ENCODE assay signal across 2 cellular contexts in the genomic region with DNA sequence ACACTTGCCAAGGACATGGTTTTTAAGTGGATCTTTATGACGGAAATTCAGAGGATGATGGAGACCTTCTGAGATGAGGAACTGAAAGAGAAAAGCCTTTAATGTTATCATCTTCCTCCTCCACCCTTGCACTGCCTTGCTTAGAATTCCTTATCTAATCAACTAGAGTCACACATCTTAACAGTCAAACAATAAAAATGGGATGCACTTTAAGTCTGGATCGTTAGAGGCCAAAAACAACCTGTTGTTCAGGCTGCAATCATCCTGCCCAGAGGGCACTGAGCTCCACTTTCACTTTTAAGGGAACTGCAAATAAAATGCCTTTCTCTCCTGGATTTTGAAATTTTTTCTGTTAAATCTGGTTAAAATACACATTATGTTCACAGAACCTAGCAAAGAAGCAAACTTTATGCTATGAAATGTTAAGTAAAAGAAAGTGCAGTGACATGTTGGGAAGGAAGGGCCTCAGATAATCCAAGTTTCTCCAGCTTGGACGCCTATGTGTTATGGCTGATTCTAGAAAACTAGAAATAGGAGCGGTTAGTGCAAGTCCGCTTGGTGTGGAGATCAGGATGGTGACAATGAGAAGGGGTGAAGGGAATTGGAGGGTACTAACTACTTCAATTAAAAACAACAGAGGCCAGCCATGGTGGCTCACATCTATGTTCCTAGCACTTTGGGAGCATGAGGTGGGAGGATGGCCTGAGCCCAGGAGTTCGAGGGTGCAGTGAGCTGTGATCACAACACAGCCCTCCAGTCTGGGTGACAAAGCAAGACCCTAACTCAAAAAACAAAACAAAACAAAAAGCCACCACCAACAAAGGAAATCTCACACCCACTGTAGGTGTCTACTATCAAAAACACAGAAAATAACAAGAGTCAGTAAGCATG.
TF ChIP-seq lines count a peak whose summit lies in the region.

No MANE protein-coding gene starts in this region.

TF ChIP-seq in A549, 52 proteins besides CTCF, POLR2A, EP300 and RAD21 (continued from another document):
- TF ChIP-seq, protein P1, sequence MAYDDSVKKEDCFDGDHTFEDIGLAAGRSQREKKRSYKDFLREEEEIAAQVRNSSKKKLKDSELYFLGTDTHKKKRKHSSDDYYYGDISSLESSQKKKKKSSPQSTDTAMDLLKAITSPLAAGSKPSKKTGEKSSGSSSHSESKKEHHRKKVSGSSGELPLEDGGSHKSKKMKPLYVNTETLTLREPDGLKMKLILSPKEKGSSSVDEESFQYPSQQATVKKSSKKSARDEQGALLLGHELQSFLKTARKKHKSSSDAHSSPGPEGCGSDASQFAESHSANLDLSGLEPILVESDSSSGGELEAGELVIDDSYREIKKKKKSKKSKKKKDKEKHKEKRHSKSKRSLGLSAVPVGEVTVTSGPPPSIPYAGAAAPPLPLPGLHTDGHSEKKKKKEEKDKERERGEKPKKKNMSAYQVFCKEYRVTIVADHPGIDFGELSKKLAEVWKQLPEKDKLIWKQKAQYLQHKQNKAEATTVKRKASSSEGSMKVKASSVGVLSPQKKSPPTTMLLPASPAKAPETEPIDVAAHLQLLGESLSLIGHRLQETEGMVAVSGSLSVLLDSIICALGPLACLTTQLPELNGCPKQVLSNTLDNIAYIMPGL (CRISPR knock-in tag; IDR thresholded peaks at IDR 0.05; ENCODE audit: borderline replicate concordance), result no peak
- no peak for TF ChIP-seq ZNF302 (CRISPR knock-in tag; IDR thresholded peaks at IDR 0.05)
- no peak for TF ChIP-seq MYC (IDR thresholded peaks at IDR 0.05; ENCODE audit: borderline replicate concordance, low read length)
- TF ChIP-seq TP53 (CRISPR knock-in tag; IDR thresholded peaks at IDR 0.05), result no peak
- TF ChIP-seq CHD4 (IDR thresholded peaks at IDR 0.05; ENCODE audit: borderline replicate concordance), result no peak
- TF ChIP-seq, protein P2, sequence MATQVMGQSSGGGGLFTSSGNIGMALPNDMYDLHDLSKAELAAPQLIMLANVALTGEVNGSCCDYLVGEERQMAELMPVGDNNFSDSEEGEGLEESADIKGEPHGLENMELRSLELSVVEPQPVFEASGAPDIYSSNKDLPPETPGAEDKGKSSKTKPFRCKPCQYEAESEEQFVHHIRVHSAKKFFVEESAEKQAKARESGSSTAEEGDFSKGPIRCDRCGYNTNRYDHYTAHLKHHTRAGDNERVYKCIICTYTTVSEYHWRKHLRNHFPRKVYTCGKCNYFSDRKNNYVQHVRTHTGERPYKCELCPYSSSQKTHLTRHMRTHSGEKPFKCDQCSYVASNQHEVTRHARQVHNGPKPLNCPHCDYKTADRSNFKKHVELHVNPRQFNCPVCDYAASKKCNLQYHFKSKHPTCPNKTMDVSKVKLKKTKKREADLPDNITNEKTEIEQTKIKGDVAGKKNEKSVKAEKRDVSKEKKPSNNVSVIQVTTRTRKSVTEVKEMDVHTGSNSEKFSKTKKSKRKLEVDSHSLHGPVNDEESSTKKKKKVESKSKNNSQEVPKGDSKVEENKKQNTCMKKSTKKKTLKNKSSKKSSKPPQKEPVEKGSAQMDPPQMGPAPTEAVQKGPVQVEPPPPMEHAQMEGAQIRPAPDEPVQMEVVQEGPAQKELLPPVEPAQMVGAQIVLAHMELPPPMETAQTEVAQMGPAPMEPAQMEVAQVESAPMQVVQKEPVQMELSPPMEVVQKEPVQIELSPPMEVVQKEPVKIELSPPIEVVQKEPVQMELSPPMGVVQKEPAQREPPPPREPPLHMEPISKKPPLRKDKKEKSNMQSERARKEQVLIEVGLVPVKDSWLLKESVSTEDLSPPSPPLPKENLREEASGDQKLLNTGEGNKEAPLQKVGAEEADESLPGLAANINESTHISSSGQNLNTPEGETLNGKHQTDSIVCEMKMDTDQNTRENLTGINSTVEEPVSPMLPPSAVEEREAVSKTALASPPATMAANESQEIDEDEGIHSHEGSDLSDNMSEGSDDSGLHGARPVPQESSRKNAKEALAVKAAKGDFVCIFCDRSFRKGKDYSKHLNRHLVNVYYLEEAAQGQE (IDR thresholded peaks at IDR 0.05), result no peak
- no peak for TF ChIP-seq ESRRA (IDR thresholded peaks at IDR 0.05; ENCODE audit: borderline replicate concordance, low read length)
- TF ChIP-seq, protein P3, sequence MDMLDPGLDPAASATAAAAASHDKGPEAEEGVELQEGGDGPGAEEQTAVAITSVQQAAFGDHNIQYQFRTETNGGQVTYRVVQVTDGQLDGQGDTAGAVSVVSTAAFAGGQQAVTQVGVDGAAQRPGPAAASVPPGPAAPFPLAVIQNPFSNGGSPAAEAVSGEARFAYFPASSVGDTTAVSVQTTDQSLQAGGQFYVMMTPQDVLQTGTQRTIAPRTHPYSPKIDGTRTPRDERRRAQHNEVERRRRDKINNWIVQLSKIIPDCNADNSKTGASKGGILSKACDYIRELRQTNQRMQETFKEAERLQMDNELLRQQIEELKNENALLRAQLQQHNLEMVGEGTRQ (IDR thresholded peaks at IDR 0.05), result no peak
- no peak for TF ChIP-seq NFE2L2 (conservative IDR thresholded peaks at IDR 0.05; ENCODE audit: low read length)
- TF ChIP-seq FOSL2 (IDR thresholded peaks at IDR 0.05), result no peak
- no peak for TF ChIP-seq FOSL2 (CRISPR knock-in tag; IDR thresholded peaks at IDR 0.05)
- TF ChIP-seq RARB (CRISPR knock-in tag; IDR thresholded peaks at IDR 0.05), result no peak
- TF ChIP-seq, protein P4, sequence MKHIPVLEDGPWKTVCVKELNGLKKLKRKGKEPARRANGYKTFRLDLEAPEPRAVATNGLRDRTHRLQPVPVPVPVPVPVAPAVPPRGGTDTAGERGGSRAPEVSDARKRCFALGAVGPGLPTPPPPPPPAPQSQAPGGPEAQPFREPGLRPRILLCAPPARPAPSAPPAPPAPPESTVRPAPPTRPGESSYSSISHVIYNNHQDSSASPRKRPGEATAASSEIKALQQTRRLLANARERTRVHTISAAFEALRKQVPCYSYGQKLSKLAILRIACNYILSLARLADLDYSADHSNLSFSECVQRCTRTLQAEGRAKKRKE (CRISPR knock-in tag; IDR thresholded peaks at IDR 0.05; ENCODE audit: low read depth), result no peak
- TF ChIP-seq, protein P5, sequence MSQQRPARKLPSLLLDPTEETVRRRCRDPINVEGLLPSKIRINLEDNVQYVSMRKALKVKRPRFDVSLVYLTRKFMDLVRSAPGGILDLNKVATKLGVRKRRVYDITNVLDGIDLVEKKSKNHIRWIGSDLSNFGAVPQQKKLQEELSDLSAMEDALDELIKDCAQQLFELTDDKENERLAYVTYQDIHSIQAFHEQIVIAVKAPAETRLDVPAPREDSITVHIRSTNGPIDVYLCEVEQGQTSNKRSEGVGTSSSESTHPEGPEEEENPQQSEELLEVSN (IDR thresholded peaks at IDR 0.05; ENCODE audit: borderline replicate concordance, low read depth), result no peak
- TF ChIP-seq MAFK (IDR thresholded peaks at IDR 0.05; ENCODE audit: partially characterized antibody), result no peak
- TF ChIP-seq, protein P6, sequence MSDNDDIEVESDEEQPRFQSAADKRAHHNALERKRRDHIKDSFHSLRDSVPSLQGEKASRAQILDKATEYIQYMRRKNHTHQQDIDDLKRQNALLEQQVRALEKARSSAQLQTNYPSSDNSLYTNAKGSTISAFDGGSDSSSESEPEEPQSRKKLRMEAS (IDR thresholded peaks at IDR 0.05), result no peak
- TF ChIP-seq, protein P7, sequence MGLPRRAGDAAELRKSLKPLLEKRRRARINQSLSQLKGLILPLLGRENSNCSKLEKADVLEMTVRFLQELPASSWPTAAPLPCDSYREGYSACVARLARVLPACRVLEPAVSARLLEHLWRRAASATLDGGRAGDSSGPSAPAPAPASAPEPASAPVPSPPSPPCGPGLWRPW (IDR thresholded peaks at IDR 0.05), result no peak

TF ChIP-seq in K562, 482 proteins besides CTCF, POLR2A, EP300 and RAD21 (continued from another document and continues in another):
- TF ChIP-seq, protein P8, sequence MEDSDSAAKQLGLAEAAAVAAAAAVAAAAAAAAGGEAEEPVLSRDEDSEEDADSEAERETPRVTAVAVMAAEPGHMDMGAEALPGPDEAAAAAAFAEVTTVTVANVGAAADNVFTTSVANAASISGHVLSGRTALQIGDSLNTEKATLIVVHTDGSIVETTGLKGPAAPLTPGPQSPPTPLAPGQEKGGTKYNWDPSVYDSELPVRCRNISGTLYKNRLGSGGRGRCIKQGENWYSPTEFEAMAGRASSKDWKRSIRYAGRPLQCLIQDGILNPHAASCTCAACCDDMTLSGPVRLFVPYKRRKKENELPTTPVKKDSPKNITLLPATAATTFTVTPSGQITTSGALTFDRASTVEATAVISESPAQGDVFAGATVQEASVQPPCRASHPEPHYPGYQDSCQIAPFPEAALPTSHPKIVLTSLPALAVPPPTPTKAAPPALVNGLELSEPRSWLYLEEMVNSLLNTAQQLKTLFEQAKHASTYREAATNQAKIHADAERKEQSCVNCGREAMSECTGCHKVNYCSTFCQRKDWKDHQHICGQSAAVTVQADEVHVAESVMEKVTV (CRISPR knock-in tag; IDR thresholded peaks at IDR 0.05), result no peak
- TF ChIP-seq C11orf30 (IDR thresholded peaks at IDR 0.05; ENCODE audit: low read depth), result no peak
- TF ChIP-seq SRSF1 (IDR thresholded peaks at IDR 0.05; ENCODE audit: low read depth, low read length), result no peak
- TF ChIP-seq POLR3G (IDR thresholded peaks at IDR 0.05; ENCODE audit: extremely low read depth, insufficient read length, insufficient replicate concordance), result no peak
- no peak for TF ChIP-seq CC2D1A (IDR thresholded peaks at IDR 0.05)
- no peak for TF ChIP-seq ZNF76 (CRISPR knock-in tag; IDR thresholded peaks at IDR 0.05; ENCODE audit: borderline replicate concordance)
- no peak for TF ChIP-seq TEAD1 (CRISPR knock-in tag; IDR thresholded peaks at IDR 0.05)
- TF ChIP-seq NFIX (CRISPR knock-in tag; IDR thresholded peaks at IDR 0.05; ENCODE audit: low read depth), result no peak
- TF ChIP-seq PTTG1 (tag; IDR thresholded peaks at IDR 0.05; ENCODE audit: low read depth), result no peak; the same call in 1 of the 2 replicates
- TF ChIP-seq, protein P9, sequence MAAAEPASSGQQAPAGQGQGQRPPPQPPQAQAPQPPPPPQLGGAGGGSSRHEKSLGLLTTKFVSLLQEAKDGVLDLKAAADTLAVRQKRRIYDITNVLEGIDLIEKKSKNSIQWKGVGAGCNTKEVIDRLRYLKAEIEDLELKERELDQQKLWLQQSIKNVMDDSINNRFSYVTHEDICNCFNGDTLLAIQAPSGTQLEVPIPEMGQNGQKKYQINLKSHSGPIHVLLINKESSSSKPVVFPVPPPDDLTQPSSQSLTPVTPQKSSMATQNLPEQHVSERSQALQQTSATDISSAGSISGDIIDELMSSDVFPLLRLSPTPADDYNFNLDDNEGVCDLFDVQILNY (CRISPR knock-in tag; IDR thresholded peaks at IDR 0.05), result no peak
- TF ChIP-seq, protein P10, sequence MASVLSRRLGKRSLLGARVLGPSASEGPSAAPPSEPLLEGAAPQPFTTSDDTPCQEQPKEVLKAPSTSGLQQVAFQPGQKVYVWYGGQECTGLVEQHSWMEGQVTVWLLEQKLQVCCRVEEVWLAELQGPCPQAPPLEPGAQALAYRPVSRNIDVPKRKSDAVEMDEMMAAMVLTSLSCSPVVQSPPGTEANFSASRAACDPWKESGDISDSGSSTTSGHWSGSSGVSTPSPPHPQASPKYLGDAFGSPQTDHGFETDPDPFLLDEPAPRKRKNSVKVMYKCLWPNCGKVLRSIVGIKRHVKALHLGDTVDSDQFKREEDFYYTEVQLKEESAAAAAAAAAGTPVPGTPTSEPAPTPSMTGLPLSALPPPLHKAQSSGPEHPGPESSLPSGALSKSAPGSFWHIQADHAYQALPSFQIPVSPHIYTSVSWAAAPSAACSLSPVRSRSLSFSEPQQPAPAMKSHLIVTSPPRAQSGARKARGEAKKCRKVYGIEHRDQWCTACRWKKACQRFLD (CRISPR knock-in tag; IDR thresholded peaks at IDR 0.05), result no peak
- no peak for TF ChIP-seq ZNF217 (CRISPR knock-in tag; IDR thresholded peaks at IDR 0.05)
- TF ChIP-seq, protein P11, sequence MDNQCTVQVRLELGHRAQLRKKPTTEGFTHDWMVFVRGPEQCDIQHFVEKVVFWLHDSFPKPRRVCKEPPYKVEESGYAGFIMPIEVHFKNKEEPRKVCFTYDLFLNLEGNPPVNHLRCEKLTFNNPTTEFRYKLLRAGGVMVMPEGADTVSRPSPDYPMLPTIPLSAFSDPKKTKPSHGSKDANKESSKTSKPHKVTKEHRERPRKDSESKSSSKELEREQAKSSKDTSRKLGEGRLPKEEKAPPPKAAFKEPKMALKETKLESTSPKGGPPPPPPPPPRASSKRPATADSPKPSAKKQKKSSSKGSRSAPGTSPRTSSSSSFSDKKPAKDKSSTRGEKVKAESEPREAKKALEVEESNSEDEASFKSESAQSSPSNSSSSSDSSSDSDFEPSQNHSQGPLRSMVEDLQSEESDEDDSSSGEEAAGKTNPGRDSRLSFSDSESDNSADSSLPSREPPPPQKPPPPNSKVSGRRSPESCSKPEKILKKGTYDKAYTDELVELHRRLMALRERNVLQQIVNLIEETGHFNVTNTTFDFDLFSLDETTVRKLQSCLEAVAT (IDR thresholded peaks at IDR 0.05), result no peak
- no peak for TF ChIP-seq PHF20 (IDR thresholded peaks at IDR 0.05; ENCODE audit: partially characterized antibody)
- TF ChIP-seq ZNF717 (CRISPR knock-in tag; IDR thresholded peaks at IDR 0.05), result no peak
- TF ChIP-seq, protein P12, sequence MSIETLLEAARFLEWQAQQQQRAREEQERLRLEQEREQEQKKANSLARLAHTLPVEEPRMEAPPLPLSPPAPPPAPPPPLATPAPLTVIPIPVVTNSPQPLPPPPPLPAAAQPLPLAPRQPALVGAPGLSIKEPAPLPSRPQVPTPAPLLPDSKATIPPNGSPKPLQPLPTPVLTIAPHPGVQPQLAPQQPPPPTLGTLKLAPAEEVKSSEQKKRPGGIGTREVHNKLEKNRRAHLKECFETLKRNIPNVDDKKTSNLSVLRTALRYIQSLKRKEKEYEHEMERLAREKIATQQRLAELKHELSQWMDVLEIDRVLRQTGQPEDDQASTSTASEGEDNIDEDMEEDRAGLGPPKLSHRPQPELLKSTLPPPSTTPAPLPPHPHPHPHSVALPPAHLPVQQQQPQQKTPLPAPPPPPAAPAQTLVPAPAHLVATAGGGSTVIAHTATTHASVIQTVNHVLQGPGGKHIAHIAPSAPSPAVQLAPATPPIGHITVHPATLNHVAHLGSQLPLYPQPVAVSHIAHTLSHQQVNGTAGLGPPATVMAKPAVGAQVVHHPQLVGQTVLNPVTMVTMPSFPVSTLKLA (conservative IDR thresholded peaks at IDR 0.05), result peak in 1 of 2 experiments; percentile 34; a peak in 1 of 4 replicates
- peak; percentile 54; the same call in 1 of the 2 replicates for TF ChIP-seq LCOR (CRISPR knock-in tag; IDR thresholded peaks at IDR 0.05)
- no peak for TF ChIP-seq ESRRB (CRISPR knock-in tag; IDR thresholded peaks at IDR 0.05; ENCODE audit: borderline replicate concordance)
- TF ChIP-seq MTF1 (CRISPR knock-in tag; IDR thresholded peaks at IDR 0.05; ENCODE audit: borderline replicate concordance), result no peak
- no peak for TF ChIP-seq MCM5 (IDR thresholded peaks at IDR 0.05; ENCODE audit: low read depth)
- no peak for TF ChIP-seq PRPF4 (IDR thresholded peaks at IDR 0.05; ENCODE audit: insufficient read depth, low read depth, low read length, poor library complexity, severe bottlenecking)
- peak; percentile 92 for TF ChIP-seq CBFA2T3 (IDR thresholded peaks at IDR 0.05)
- no peak for TF ChIP-seq RFX7 (CRISPR knock-in tag; IDR thresholded peaks at IDR 0.05)
